In genomic region chr16:23174622-23175021, GRCh38 we compare ENCODE assay signal across 17 cellular contexts. TPM values are rescaled to one million over a fixed set of nuclear protein-coding genes. Genes with fewer than 3 reads are reported as not detected.
DNase-seq lines count a peak whose midpoint lies in the region; ATAC-seq, FAIRE-seq and TF ChIP-seq lines count a peak whose summit lies in the region.
"Had no signal": no experiment of that assay in that cellular context is flagged by ENCODE, and none has a peak within 500 bp of the region (broad histone marks: within the 10 kb centered on the region; RNA-seq: fewer than 3 reads in every experiment).

No MANE protein-coding gene starts in this region.

- no peak overlapping the region for H3K14ac ChIP-seq in mesenchymal stem cell (ENCODE audit: low read length in 2 of 2)

- no peak overlapping the region for H3K4ac ChIP-seq in mesenchymal stem cell (ENCODE audit: low read depth in 1 of 2, low read length in 2 of 2)

- DNase-seq in GM23338 (ENCODE audit: low spot score) (peak; percentile 51), NB4 (ENCODE audit: low read depth) (peak; percentile 17), bronchial epithelial cell (ENCODE audit: low read depth) (peak; percentile 23), mesenchymal stem cell (peak; percentile 16), gastrocnemius medialis (no peak), foreskin keratinocyte (no peak)
- DNase-seq: activated CD4-positive, CD25-positive, alpha-beta regulatory T cell; CD4-positive, alpha-beta T cell; colonic mucosa; esophagus squamous epithelium; NCI-H2107; stimulated activated naive CD8-positive, alpha-beta T cell treated with anti-CD3 and anti-CD28 coated beads, Interleukin-15, amount 100 ng/mL, for 72 hours had no signal

- H3K27ac ChIP-seq in GM23338 (ENCODE audit: low read depth) (no peak overlapping the region), mesenchymal stem cell (ENCODE audit: low read length, poor library complexity, severe bottlenecking) (no peak overlapping the region), gastrocnemius medialis (no peak overlapping the region), foreskin keratinocyte (no peak overlapping the region)
- H3K27ac ChIP-seq: colonic mucosa, esophagus squamous epithelium had no signal

- no peak overlapping the region for H4K91ac ChIP-seq in mesenchymal stem cell (ENCODE audit: low read length)

- H3K27me3 ChIP-seq in GM23338 (ENCODE audit: insufficient read depth) (no peaks in the 10 kb centered on the region), bronchial epithelial cell (ENCODE audit: control insufficient read depth, insufficient read depth, low read length) (no peaks in the 10 kb centered on the region), mesenchymal stem cell (ENCODE audit: control insufficient read depth in 1 of 2, insufficient read depth in 1 of 2, low read length in 2 of 2) (peaks cover 4 to 12% of the 10 kb centered on the region in 2 experiments), gastrocnemius medialis (peaks cover 0 to 3% (median 0%) of the 10 kb centered on the region in 3 donors), foreskin keratinocyte (peaks cover 12% of the 10 kb centered on the region)
- H3K27me3 ChIP-seq: colonic mucosa had no signal

- H3K23ac ChIP-seq in mesenchymal stem cell (ENCODE audit: low read length in 2 of 2), result no peak overlapping the region

- no peaks in the 10 kb centered on the region for H3K79me2 ChIP-seq in GM23338 (replicated peaks; ENCODE audit: insufficient read depth)

- H2BK12ac ChIP-seq in mesenchymal stem cell (ENCODE audit: low read length in 2 of 2), result no peak overlapping the region

- TF ChIP-seq CTCF in GM23338 (conservative IDR thresholded peaks at IDR 0.05; ENCODE audit: low read depth in 2 of 2), result no peak
- no peak for TF ChIP-seq CTCF in NB4 (IDR thresholded peaks at IDR 0.05; ENCODE audit: low read depth, low read length)
- no peak for TF ChIP-seq CTCF in bronchial epithelial cell (IDR thresholded peaks at IDR 0.05; ENCODE audit: insufficient read depth, low read length, severe bottlenecking)
- TF ChIP-seq CTCF in gastrocnemius medialis (IDR thresholded peaks at IDR 0.05 in 4 of 5, conservative IDR thresholded peaks at IDR 0.05 in 1 of 5), result no peak
- TF ChIP-seq CTCF in foreskin keratinocyte (conservative IDR thresholded peaks at IDR 0.05), result no peak

- H3K9me3 Mint-ChIP-seq in GM23338, result no peaks in the 10 kb centered on the region
- H3K9me3 Mint-ChIP-seq: CD4-positive, alpha-beta T cell; memory B cell; stimulated activated naive CD8-positive, alpha-beta T cell treated with anti-CD3 and anti-CD28 coated beads, Interleukin-15, amount 100 ng/mL, for 72 hours had no signal

- H2AFZ ChIP-seq in GM23338 (no peak overlapping the region), mesenchymal stem cell (ENCODE audit: low read depth, low read length) (no peak overlapping the region)

- no peak overlapping the region for H3K18ac ChIP-seq in mesenchymal stem cell (ENCODE audit: low read depth in 1 of 2, low read length in 2 of 2)

- H2BK5ac ChIP-seq in mesenchymal stem cell (ENCODE audit: low read depth, low read length, poor library complexity, severe bottlenecking), result no peak overlapping the region

- peak; percentile 27; the same call in 1 of the 3 replicates for ATAC-seq in GM23338
- ATAC-seq in gastrocnemius medialis, result no peak
- ATAC-seq in foreskin keratinocyte, result no peak
- no peak for ATAC-seq in HG03196 (IDR thresholded peaks at IDR 0.05; ENCODE audit: unreplicated experiment)
- ATAC-seq: stimulated activated naive CD8-positive, alpha-beta T cell treated with anti-CD3 and anti-CD28 coated beads, Interleukin-15, amount 100 ng/mL, for 72 hours had no signal

- H3K4me1 Mint-ChIP-seq in GM23338, result peaks cover 10% of the 10 kb centered on the region
- H3K4me1 Mint-ChIP-seq: memory B cell; stimulated activated naive CD8-positive, alpha-beta T cell treated with anti-CD3 and anti-CD28 coated beads, Interleukin-15, amount 100 ng/mL, for 72 hours had no signal

- no peaks in the 10 kb centered on the region for H3F3A ChIP-seq in GM23338 (replicated peaks; ENCODE audit: low read depth)

- WGBS in mesenchymal stem cell, result 30% methylated on average over 2 of the region's 2 CpGs

- H3K4me2 ChIP-seq in GM23338 (no peak overlapping the region), mesenchymal stem cell (ENCODE audit: low read length, poor library complexity, severe bottlenecking) (no peak overlapping the region)

- H4K20me1 ChIP-seq in GM23338 (replicated peaks; ENCODE audit: insufficient read depth), result no peaks in the 10 kb centered on the region

- H2AK5ac ChIP-seq in mesenchymal stem cell (ENCODE audit: low read length, severe bottlenecking), result no peak overlapping the region

- H3K9me2 ChIP-seq in GM23338 (ENCODE audit: insufficient read depth), result no peaks in the 10 kb centered on the region

- no peak overlapping the region for H3K9ac ChIP-seq in mesenchymal stem cell (ENCODE audit: low read length)

- no peaks in the 10 kb centered on the region for H3K79me1 ChIP-seq in mesenchymal stem cell (replicated peaks; ENCODE audit: low read length, poor library complexity, severe bottlenecking)

- no peak overlapping the region for H2BK120ac ChIP-seq in mesenchymal stem cell (ENCODE audit: low read depth, low read length)

- in situ Hi-C loops in gastrocnemius medialis (cut with MboI; ENCODE audit: low sequenced_read_pairs in 4 of 4), result loop anchor here in 2 of 4 donors (5.0 kb wide), 2 partner anchors 253 to 263 kb away; no protein-coding TSS in a partner anchor

- TF ChIP-seq POLR2A in NB4 (IDR thresholded peaks at IDR 0.05; ENCODE audit: extremely low read depth, insufficient read length) (no peak), gastrocnemius medialis (IDR thresholded peaks at IDR 0.05) (no peak)

- no peaks in the 10 kb centered on the region for H3K9me3 ChIP-seq in mesenchymal stem cell (ENCODE audit: control insufficient read depth, low read length)
- no peaks in the 10 kb centered on the region for H3K9me3 ChIP-seq in gastrocnemius medialis
- H3K9me3 ChIP-seq: colonic mucosa, esophagus squamous epithelium had no signal

- FAIRE-seq in bronchial epithelial cell (lab: Jason Lieb, UNC), result no peak
- FAIRE-seq: G401.6 had no signal

- H3K4me3 Mint-ChIP-seq in GM23338, result no peak overlapping the region
- H3K4me3 Mint-ChIP-seq: activated naive CD8-positive, alpha-beta T cell; CD4-positive, alpha-beta T cell; memory B cell; stimulated activated naive CD8-positive, alpha-beta T cell treated with anti-CD3 and anti-CD28 coated beads, Interleukin-15, amount 100 ng/mL, for 72 hours had no signal

- H3K27me3 Mint-ChIP-seq in GM23338 (ENCODE audit: insufficient read depth, low read depth, poor library complexity), result peaks cover under 1% of the 10 kb centered on the region

- H3K36me3 ChIP-seq in GM23338 (ENCODE audit: insufficient read depth) (no peaks in the 10 kb centered on the region), bronchial epithelial cell (ENCODE audit: control insufficient read depth, insufficient read depth, low read length) (no peaks in the 10 kb centered on the region), mesenchymal stem cell (ENCODE audit: control insufficient read depth in 1 of 2, insufficient read depth in 2 of 2, low read depth in 1 of 2, low read length in 2 of 2) (no peaks in the 10 kb centered on the region), gastrocnemius medialis (no peaks in the 10 kb centered on the region)
- H3K36me3 ChIP-seq: colonic mucosa, esophagus squamous epithelium had no signal

- no peak overlapping the region for H4K8ac ChIP-seq in mesenchymal stem cell (ENCODE audit: low read length)

- H3K4me1 ChIP-seq in GM23338 (ENCODE audit: insufficient read depth), result peaks cover 12% of the 10 kb centered on the region; the same call in 1 of the 2 replicates
- H3K4me1 ChIP-seq in mesenchymal stem cell (ENCODE audit: control insufficient read depth, insufficient read depth, low read depth, low read length), result no peaks in the 10 kb centered on the region
- H3K4me1 ChIP-seq in gastrocnemius medialis, result no peaks in the 10 kb centered on the region
- H3K4me1 ChIP-seq in foreskin keratinocyte, result no peaks in the 10 kb centered on the region
- H3K4me1 ChIP-seq: colonic mucosa, esophagus squamous epithelium had no signal

- intact Hi-C loops in gastrocnemius medialis (cut with DNase I; ENCODE audit: low total_unique reads), result no loop called here

- H3K4me3 ChIP-seq in GM23338, result no peak overlapping the region
- no peak overlapping the region for H3K4me3 ChIP-seq in NB4 (ENCODE audit: low read depth, low read length)
- no peak overlapping the region for H3K4me3 ChIP-seq in bronchial epithelial cell (ENCODE audit: low read depth, low read length)
- no peak overlapping the region for H3K4me3 ChIP-seq in mesenchymal stem cell (ENCODE audit: insufficient read depth in 1 of 2, low read depth in 1 of 2, low read length in 2 of 2)
- H3K4me3 ChIP-seq in gastrocnemius medialis, result no peak overlapping the region
- H3K4me3 ChIP-seq: colonic mucosa, esophagus squamous epithelium had no signal

- H3K27ac Mint-ChIP-seq in GM23338, result no peak overlapping the region
- H3K27ac Mint-ChIP-seq: activated naive CD8-positive, alpha-beta T cell; CD4-positive, alpha-beta T cell; memory B cell had no signal

- no peaks in the 10 kb centered on the region for H3K36me3 Mint-ChIP-seq in GM23338 (ENCODE audit: low read depth)
- H3K36me3 Mint-ChIP-seq: activated naive CD8-positive, alpha-beta T cell; memory B cell had no signal

- no peak overlapping the region for H2BK15ac ChIP-seq in mesenchymal stem cell (ENCODE audit: low read depth, poor library complexity, severe bottlenecking)

TF ChIP-seq in GM23338, 12 proteins besides CTCF, POLR2A, EP300 and RAD21 (continues in another document):
- no peak for TF ChIP-seq POLR2AphosphoS5 (IDR thresholded peaks at IDR 0.05; ENCODE audit: low read depth)

RNA-seq across cellular contexts. Expression of gene SCNN1G, which starts 7.9 kb away (rescaled TPM):
- 1.1 and 1.2 TPM in 2 replicates for total RNA-seq in GM23338 (2014; rRNA removed; shearing (Covaris generic))
- 0.97 and 1.1 TPM in 2 replicates for polyA plus RNA-seq in GM23338 (2016; fragmentation: Nextera tagmentation; extraction: Ambion mirVana)
- total RNA-seq in bronchial epithelial cell, result 0.38 TPM in 1 of 2 replicates, not detected in the other
- polyA plus RNA-seq in mesenchymal stem cell (2013, experiment 1 of 2), result not detected
- not detected for polyA plus RNA-seq in mesenchymal stem cell (2013, experiment 2 of 2)
- total RNA-seq in gastrocnemius medialis, result under 1 TPM in 1 of 4 donors, not detected in 3; 0.58 TPM
- total RNA-seq in foreskin keratinocyte, result not detected in 2 replicates
- 0.01 TPM in 1 of 2 replicates, not detected in the other for polyA plus RNA-seq in foreskin keratinocyte
- total RNA-seq: CD4-positive, alpha-beta T cell; skeletal muscle tissue had no signal

RNA-seq across cellular contexts. Expression of gene USP31, which starts 25.4 kb away (rescaled TPM):
- total RNA-seq in GM23338 (2014; rRNA removed; shearing (Covaris generic)), result 15.5 and 17.9 TPM in 2 replicates
- 4.2 and 4.3 TPM in 2 replicates for polyA plus RNA-seq in GM23338 (2016; fragmentation: Nextera tagmentation; extraction: Ambion mirVana)
- total RNA-seq in bronchial epithelial cell, result 12.3 and 13.4 TPM in 2 replicates
- polyA plus RNA-seq in mesenchymal stem cell (2013, experiment 1 of 2), result 5.5 TPM
- polyA plus RNA-seq in mesenchymal stem cell (2013, experiment 2 of 2), result 5.0 TPM
- total RNA-seq in gastrocnemius medialis, result 10 to 100 TPM; 13.2 to 23.3 (median 18.7) TPM
- total RNA-seq in foreskin keratinocyte, result 23.0 and 24.2 TPM in 2 replicates
- 7.6 and 9.1 TPM in 2 replicates for polyA plus RNA-seq in foreskin keratinocyte

Comparison
In these comparisons a context has a peak if more than half of its experiments do, and no peak if none do; other contexts are left out.
1. DNase-seq: peak in GM23338 (single experiment), NB4 (single experiment), bronchial epithelial cell (single experiment) and mesenchymal stem cell (single experiment); none in gastrocnemius medialis (0 of 2) and foreskin keratinocyte (0 of 2).